ENCODE assay signal across 8 cellular contexts in genomic region chr5:132830436-132831094, GRCh38. TPM values are rescaled to one million over a fixed set of nuclear protein-coding genes. Genes with fewer than 3 reads are reported as not detected.
DNase-seq lines count a peak whose midpoint lies in the region; ATAC-seq and TF ChIP-seq lines count a peak whose summit lies in the region.

A gene with protein sequence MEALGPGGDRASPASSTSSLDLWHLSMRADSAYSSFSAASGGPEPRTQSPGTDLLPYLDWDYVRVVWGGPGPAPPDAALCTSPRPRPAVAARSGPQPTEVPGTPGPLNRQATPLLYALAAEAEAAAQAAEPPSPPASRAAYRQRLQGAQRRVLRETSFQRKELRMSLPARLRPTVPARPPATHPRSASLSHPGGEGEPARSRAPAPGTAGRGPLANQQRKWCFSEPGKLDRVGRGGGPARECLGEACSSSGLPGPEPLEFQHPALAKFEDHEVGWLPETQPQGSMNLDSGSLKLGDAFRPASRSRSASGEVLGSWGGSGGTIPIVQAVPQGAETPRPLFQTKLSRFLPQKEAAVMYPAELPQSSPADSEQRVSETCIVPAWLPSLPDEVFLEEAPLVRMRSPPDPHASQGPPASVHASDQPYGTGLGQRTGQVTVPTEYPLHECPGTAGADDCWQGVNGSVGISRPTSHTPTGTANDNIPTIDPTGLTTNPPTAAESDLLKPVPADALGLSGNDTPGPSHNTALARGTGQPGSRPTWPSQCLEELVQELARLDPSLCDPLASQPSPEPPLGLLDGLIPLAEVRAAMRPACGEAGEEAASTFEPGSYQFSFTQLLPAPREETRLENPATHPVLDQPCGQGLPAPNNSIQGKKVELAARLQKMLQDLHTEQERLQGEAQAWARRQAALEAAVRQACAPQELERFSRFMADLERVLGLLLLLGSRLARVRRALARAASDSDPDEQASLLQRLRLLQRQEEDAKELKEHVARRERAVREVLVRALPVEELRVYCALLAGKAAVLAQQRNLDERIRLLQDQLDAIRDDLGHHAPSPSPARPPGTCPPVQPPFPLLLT (minus strand): TSS chr5:132830647. CDS start chr5:132826140, 4,507 bp downstream.

- CTCF ChIA-PET in activated CD4-positive, alpha-beta T cell treated with anti-CD3 and anti-CD28 coated beads for 36 hours (lab: Charles Lee): interaction anchor here (0.5 to 5.3 kb wide), 12 partner anchors 11 to 916 kb away, joined by 3 to 50 read pairs (median 4); partner anchors contain the start of genes GDF9 and UQCRQ

- H3K4me3 ChIP-seq in fibroblast of pulmonary artery (replicated peaks; ENCODE audit: low read depth, low read length): peak within 1 kb of the TSS; percentile 62

- peak; percentile 35 for ATAC-seq in activated CD4-positive, alpha-beta T cell treated with anti-CD3 and anti-CD28 coated beads for 36 hours
- peak; percentile 62 for ATAC-seq in GM21717 (IDR thresholded peaks at IDR 0.05; ENCODE audit: unreplicated experiment)

- peaks cover 35% of the 10 kb centered on the region for H3K27me3 Mint-ChIP-seq in activated CD4-positive, alpha-beta T cell treated with anti-CD3 and anti-CD28 coated beads for 36 hours
- peaks cover 70% of the 10 kb centered on the region for H3K27me3 Mint-ChIP-seq in nephron (ENCODE audit: low read depth)

- no peaks in the 10 kb centered on the region for H3K36me3 Mint-ChIP-seq in activated CD4-positive, alpha-beta T cell treated with anti-CD3 and anti-CD28 coated beads for 36 hours (ENCODE audit: low read depth)
- H3K36me3 Mint-ChIP-seq in nephron (ENCODE audit: low read depth): no peaks in the 10 kb centered on the region

- peak; percentile 53 for DNase-seq in activated CD4-positive, alpha-beta T cell treated with anti-CD3 and anti-CD28 coated beads for 36 hours
- no peak for DNase-seq in activated CD4-positive, alpha-beta T cell treated with anti-CD3 and anti-CD28 coated beads for 1 hour
- DNase-seq in HuH-7.5 (ENCODE audit: low spot score) (peak; percentile 84), fibroblast of pulmonary artery (ENCODE audit: low read depth) (peak; percentile 43), D341Med (ENCODE audit: low spot score) (no peak)
- peak; percentile 49 for DNase-seq in activated CD4-positive, CD25-positive, alpha-beta regulatory T cell treated with anti-CD3 and anti-CD28 coated beads, Interleukin-2, amount 50 U/mL, for 72 hours

- H3K9me3 Mint-ChIP-seq in activated CD4-positive, alpha-beta T cell treated with anti-CD3 and anti-CD28 coated beads for 36 hours (ENCODE audit: low read depth): no peaks in the 10 kb centered on the region
- H3K9me3 Mint-ChIP-seq in nephron: no peaks in the 10 kb centered on the region

- TF ChIP-seq CTCF in fibroblast of pulmonary artery (IDR thresholded peaks at IDR 0.05; ENCODE audit: low read length, missing control alignments) (no peak), nephron (IDR thresholded peaks at IDR 0.05; ENCODE audit: unreplicated experiment in 3 of 3) (no peak)

- POLR2A ChIA-PET in activated CD4-positive, alpha-beta T cell treated with anti-CD3 and anti-CD28 coated beads for 36 hours (lab: Charles Lee): interaction anchor here (0.5 kb wide), 1 partner anchor 238 kb away, joined by 10 read pairs; no protein-coding TSS in a partner anchor

- intact Hi-C loops in activated CD4-positive, alpha-beta T cell treated with anti-CD3 and anti-CD28 coated beads for 36 hours (cut with DNase I, micrococcal nuclease): loop anchor here (1.0 kb wide), 2 partner anchors 36 to 53 kb away; partner anchors contain the start of genes GDF9 (in 2 of the 2) and UQCRQ (in 2 of the 2)

- H3K27ac Mint-ChIP-seq in activated CD4-positive, alpha-beta T cell treated with anti-CD3 and anti-CD28 coated beads for 36 hours: no peak within 1 kb of the TSS
- peak within 1 kb of the TSS in 2 of 3 experiments; percentile 53 to 78 for H3K27ac Mint-ChIP-seq in nephron

- peaks cover 2% of the 10 kb centered on the region for H3K4me1 Mint-ChIP-seq in activated CD4-positive, alpha-beta T cell treated with anti-CD3 and anti-CD28 coated beads for 36 hours
- no peaks in the 10 kb centered on the region for H3K4me1 Mint-ChIP-seq in nephron

- H3K4me3 Mint-ChIP-seq in activated CD4-positive, alpha-beta T cell treated with anti-CD3 and anti-CD28 coated beads for 36 hours: peak within 1 kb of the TSS; percentile 70
- peak within 1 kb of the TSS; percentile 89 to 93 (median 91) for H3K4me3 Mint-ChIP-seq in nephron

RNA-seq across cellular contexts. Expression of the gene that starts here (rescaled TPM):
- total RNA-seq in activated CD4-positive, alpha-beta T cell treated with anti-CD3 and anti-CD28 coated beads for 36 hours: under 1 TPM; 0.63 to 0.89 TPM

Comparison
In these comparisons a context has a peak if more than half of its experiments do, and no peak if none do; other contexts are left out.
1. Peak in DNase-seq and ATAC-seq in activated CD4-positive, alpha-beta T cell treated with anti-CD3 and anti-CD28 coated beads for 36 hours; RNA of the gene not detected or under 1 TPM.
2. DNase-seq: peak in HuH-7.5 (single experiment), activated CD4-positive, CD25-positive, alpha-beta regulatory T cell treated with anti-CD3 and anti-CD28 coated beads, Interleukin-2, amount 50 U/mL, for 72 hours (single experiment) and fibroblast of pulmonary artery (single experiment); none in activated CD4-positive, alpha-beta T cell treated with anti-CD3 and anti-CD28 coated beads for 1 hour (single experiment) and D341Med (single experiment).